1 cellular context compared by ENCODE assay signal in genomic region chr10:86399879-86400704, GRCh38.
TF ChIP-seq lines count a peak whose summit lies in the region.

No MANE protein-coding gene starts in this region.

TF ChIP-seq in HepG2, 621 proteins besides CTCF, POLR2A, EP300 and RAD21 (continued from another document and continues in another):
- TF ChIP-seq, protein P1, sequence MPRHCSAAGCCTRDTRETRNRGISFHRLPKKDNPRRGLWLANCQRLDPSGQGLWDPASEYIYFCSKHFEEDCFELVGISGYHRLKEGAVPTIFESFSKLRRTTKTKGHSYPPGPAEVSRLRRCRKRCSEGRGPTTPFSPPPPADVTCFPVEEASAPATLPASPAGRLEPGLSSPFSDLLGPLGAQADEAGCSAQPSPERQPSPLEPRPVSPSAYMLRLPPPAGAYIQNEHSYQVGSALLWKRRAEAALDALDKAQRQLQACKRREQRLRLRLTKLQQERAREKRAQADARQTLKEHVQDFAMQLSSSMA (CRISPR knock-in tag; IDR thresholded peaks at IDR 0.05): no peak
- TF ChIP-seq, protein P2, sequence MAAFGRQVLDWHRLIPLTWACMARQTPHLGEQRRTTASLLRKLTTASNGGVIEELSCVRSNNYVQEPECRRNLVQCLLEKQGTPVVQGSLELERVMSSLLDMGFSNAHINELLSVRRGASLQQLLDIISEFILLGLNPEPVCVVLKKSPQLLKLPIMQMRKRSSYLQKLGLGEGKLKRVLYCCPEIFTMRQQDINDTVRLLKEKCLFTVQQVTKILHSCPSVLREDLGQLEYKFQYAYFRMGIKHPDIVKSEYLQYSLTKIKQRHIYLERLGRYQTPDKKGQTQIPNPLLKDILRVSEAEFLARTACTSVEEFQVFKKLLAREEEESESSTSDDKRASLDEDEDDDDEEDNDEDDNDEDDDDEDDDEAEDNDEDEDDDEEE (CRISPR knock-in tag; IDR thresholded peaks at IDR 0.05): no peak
- TF ChIP-seq ZNF703 (CRISPR knock-in tag; IDR thresholded peaks at IDR 0.05; ENCODE audit: borderline replicate concordance) (no peak), PRDM15 (CRISPR knock-in tag; IDR thresholded peaks at IDR 0.05) (no peak; the same call in 1 of the 2 replicates), ZNF382 (CRISPR knock-in tag; IDR thresholded peaks at IDR 0.05; ENCODE audit: borderline replicate concordance) (no peak), ZNF614 (CRISPR knock-in tag; IDR thresholded peaks at IDR 0.05; ENCODE audit: borderline replicate concordance) (peak; percentile 83; the same call in 1 of the 2 replicates), ZNF460 (CRISPR knock-in tag; IDR thresholded peaks at IDR 0.05; ENCODE audit: borderline replicate concordance) (0 out of 2 replicates have a peak, but pooled peaks have one; percentile 58), WIZ (CRISPR knock-in tag; IDR thresholded peaks at IDR 0.05) (no peak), ZNF883 (CRISPR knock-in tag; IDR thresholded peaks at IDR 0.05; ENCODE audit: not compliant biosample characterization) (peak; percentile 83), ELF4 (CRISPR knock-in tag; IDR thresholded peaks at IDR 0.05; ENCODE audit: borderline replicate concordance) (no peak), RNF2 (conservative IDR thresholded peaks at IDR 0.05; ENCODE audit: low read depth) (peak; percentile 66), RARG (CRISPR knock-in tag; IDR thresholded peaks at IDR 0.05; ENCODE audit: low read depth) (no peak), ZSCAN30 (CRISPR knock-in tag; IDR thresholded peaks at IDR 0.05) (peak; percentile 55; the same call in 1 of the 2 replicates), SATB2 (CRISPR knock-in tag; IDR thresholded peaks at IDR 0.05) (no peak), ZNF556 (CRISPR knock-in tag; IDR thresholded peaks at IDR 0.05; ENCODE audit: borderline replicate concordance) (peak; percentile 49), SIN3B (IDR thresholded peaks at IDR 0.05; ENCODE audit: low read length) (no peak), ZNF781 (CRISPR knock-in tag; IDR thresholded peaks at IDR 0.05; ENCODE audit: borderline replicate concordance, not compliant biosample characterization) (no peak), CSRNP1 (CRISPR knock-in tag; IDR thresholded peaks at IDR 0.05) (no peak; the same call in 1 of the 2 replicates), ZFP36 (IDR thresholded peaks at IDR 0.05; ENCODE audit: borderline replicate concordance, low read depth, low read length, partially characterized antibody) (no peak), ZMAT3 (CRISPR knock-in tag; conservative IDR thresholded peaks at IDR 0.05) (peak; percentile 24; the same call in 1 of the 2 replicates), RXRB (CRISPR knock-in tag; IDR thresholded peaks at IDR 0.05; ENCODE audit: borderline replicate concordance) (peak; percentile 65), SMARCC2 (IDR thresholded peaks at IDR 0.05) (no peak), ZNF607 (CRISPR knock-in tag; IDR thresholded peaks at IDR 0.05; ENCODE audit: borderline replicate concordance) (peak; percentile 79), ZBTB44 (CRISPR knock-in tag; IDR thresholded peaks at IDR 0.05) (0 out of 2 replicates have a peak, but pooled peaks have one; percentile 74), FOXA1 (IDR thresholded peaks at IDR 0.05) (no peak), FOXA1 (CRISPR knock-in tag; IDR thresholded peaks at IDR 0.05) (peak; percentile 2; the same call in 1 of the 2 replicates), ZNF609 (CRISPR knock-in tag; IDR thresholded peaks at IDR 0.05; ENCODE audit: borderline replicate concordance) (peak; percentile 57), POLR2AphosphoS5 (IDR thresholded peaks at IDR 0.05; ENCODE audit: low read depth, low read length) (peak; percentile 54), TBX3 (IDR thresholded peaks at IDR 0.05; ENCODE audit: borderline replicate concordance) (no peak)
- TF ChIP-seq, protein P3, sequence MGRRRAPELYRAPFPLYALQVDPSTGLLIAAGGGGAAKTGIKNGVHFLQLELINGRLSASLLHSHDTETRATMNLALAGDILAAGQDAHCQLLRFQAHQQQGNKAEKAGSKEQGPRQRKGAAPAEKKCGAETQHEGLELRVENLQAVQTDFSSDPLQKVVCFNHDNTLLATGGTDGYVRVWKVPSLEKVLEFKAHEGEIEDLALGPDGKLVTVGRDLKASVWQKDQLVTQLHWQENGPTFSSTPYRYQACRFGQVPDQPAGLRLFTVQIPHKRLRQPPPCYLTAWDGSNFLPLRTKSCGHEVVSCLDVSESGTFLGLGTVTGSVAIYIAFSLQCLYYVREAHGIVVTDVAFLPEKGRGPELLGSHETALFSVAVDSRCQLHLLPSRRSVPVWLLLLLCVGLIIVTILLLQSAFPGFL (CRISPR knock-in tag; IDR thresholded peaks at IDR 0.05): no peak; the same call in 1 of the 2 replicates
- TF ChIP-seq, protein P4, sequence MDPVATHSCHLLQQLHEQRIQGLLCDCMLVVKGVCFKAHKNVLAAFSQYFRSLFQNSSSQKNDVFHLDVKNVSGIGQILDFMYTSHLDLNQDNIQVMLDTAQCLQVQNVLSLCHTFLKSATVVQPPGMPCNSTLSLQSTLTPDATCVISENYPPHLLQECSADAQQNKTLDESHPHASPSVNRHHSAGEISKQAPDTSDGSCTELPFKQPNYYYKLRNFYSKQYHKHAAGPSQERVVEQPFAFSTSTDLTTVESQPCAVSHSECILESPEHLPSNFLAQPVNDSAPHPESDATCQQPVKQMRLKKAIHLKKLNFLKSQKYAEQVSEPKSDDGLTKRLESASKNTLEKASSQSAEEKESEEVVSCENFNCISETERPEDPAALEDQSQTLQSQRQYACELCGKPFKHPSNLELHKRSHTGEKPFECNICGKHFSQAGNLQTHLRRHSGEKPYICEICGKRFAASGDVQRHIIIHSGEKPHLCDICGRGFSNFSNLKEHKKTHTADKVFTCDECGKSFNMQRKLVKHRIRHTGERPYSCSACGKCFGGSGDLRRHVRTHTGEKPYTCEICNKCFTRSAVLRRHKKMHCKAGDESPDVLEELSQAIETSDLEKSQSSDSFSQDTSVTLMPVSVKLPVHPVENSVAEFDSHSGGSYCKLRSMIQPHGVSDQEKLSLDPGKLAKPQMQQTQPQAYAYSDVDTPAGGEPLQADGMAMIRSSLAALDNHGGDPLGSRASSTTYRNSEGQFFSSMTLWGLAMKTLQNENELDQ (CRISPR knock-in tag; IDR thresholded peaks at IDR 0.05; ENCODE audit: borderline replicate concordance): peak; percentile 22
- TF ChIP-seq, protein P5, sequence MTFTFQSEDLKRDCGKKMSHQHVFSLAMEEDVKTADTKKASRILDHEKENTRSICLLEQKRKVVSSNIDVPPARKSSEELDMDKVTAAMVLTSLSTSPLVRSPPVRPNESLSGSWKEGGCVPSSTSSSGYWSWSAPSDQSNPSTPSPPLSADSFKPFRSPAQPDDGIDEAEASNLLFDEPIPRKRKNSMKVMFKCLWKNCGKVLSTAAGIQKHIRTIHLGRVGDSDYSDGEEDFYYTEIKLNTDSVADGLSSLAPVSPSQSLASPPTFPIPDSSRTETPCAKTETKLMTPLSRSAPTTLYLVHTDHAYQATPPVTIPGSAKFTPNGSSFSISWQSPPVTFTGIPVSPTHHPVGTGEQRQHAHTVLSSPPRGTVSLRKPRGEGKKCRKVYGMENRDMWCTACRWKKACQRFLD (CRISPR knock-in tag; IDR thresholded peaks at IDR 0.05; ENCODE audit: borderline replicate concordance): no peak; the same call in 1 of the 2 replicates
- TF ChIP-seq, protein P6, sequence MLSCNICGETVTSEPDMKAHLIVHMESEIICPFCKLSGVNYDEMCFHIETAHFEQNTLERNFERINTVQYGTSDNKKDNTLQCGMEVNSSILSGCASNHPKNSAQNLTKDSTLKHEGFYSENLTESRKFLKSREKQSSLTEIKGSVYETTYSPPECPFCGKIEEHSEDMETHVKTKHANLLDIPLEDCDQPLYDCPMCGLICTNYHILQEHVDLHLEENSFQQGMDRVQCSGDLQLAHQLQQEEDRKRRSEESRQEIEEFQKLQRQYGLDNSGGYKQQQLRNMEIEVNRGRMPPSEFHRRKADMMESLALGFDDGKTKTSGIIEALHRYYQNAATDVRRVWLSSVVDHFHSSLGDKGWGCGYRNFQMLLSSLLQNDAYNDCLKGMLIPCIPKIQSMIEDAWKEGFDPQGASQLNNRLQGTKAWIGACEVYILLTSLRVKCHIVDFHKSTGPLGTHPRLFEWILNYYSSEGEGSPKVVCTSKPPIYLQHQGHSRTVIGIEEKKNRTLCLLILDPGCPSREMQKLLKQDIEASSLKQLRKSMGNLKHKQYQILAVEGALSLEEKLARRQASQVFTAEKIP (CRISPR knock-in tag; IDR thresholded peaks at IDR 0.05; ENCODE audit: borderline replicate concordance): no peak
- TF ChIP-seq, protein P7, sequence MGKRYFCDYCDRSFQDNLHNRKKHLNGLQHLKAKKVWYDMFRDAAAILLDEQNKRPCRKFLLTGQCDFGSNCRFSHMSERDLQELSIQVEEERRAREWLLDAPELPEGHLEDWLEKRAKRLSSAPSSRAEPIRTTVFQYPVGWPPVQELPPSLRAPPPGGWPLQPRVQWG (CRISPR knock-in tag; IDR thresholded peaks at IDR 0.05; ENCODE audit: borderline replicate concordance, low read depth): no peak
